Comparison of ENCODE assay signal across 15 cellular contexts in genomic region chr5:52956014-52956413, GRCh38. TPM values are rescaled to one million over a fixed set of nuclear protein-coding genes. Genes with fewer than 3 reads are reported as not detected.
DNase-seq lines count a peak whose midpoint lies in the region; ATAC-seq, FAIRE-seq and TF ChIP-seq lines count a peak whose summit lies in the region.
"Had no signal": no experiment of that assay in that cellular context is flagged by ENCODE, and none has a peak within 500 bp of the region (broad histone marks: within the 10 kb centered on the region; RNA-seq: fewer than 3 reads in every experiment).

No MANE protein-coding gene starts in this region.

- no peaks in the 10 kb centered on the region for H3K36me3 Mint-ChIP-seq in Calu3 (ENCODE audit: insufficient read depth, unreplicated experiment)
- no peaks in the 10 kb centered on the region for H3K36me3 Mint-ChIP-seq in progenitor cell of endocrine pancreas (ENCODE audit: insufficient read depth)
- H3K36me3 Mint-ChIP-seq: CD4-positive, alpha-beta memory T cell had no signal

- H3K4me3 Mint-ChIP-seq in Calu3 (ENCODE audit: low read depth, unreplicated experiment) (no peak overlapping the region), progenitor cell of endocrine pancreas (ENCODE audit: low read depth) (no peak overlapping the region)
- H3K4me3 Mint-ChIP-seq: CD4-positive, alpha-beta memory T cell had no signal

- intact Hi-C loops in Calu3 (cut with micrococcal nuclease; ENCODE audit: unreplicated experiment): no loop called here
- intact Hi-C loops in lower leg skin (cut with DNase I; ENCODE audit: low total_unique reads): no loop called here

- H3K27ac Mint-ChIP-seq in Calu3 (ENCODE audit: unreplicated experiment) (peak overlapping the region; percentile 36), progenitor cell of endocrine pancreas (peak overlapping the region; percentile 70)
- H3K27ac Mint-ChIP-seq: CD4-positive, alpha-beta memory T cell had no signal

- no peak overlapping the region for H3K4me3 ChIP-seq in lower leg skin (ENCODE audit: low read depth, poor library complexity, severe bottlenecking)
- H3K4me3 ChIP-seq: A549 had no signal

- DNase-seq in Calu3: no peak
- DNase-seq in left lobe of liver (ENCODE audit: low spot score): no peak
- no peak for DNase-seq in progenitor cell of endocrine pancreas (ENCODE audit: low spot score, unreplicated experiment)
- no peak for DNase-seq in stimulated activated CD4-positive, alpha-beta T cell treated with anti-CD3 and anti-CD28 coated beads, Interleukin-2, amount 100 ng/mL, for 48 hours
- DNase-seq in NCI-H2227 (lab: John Stamatoyannopoulos, UW; ENCODE audit: unreplicated experiment): no peak
- DNase-seq in lower leg skin (ENCODE audit: low spot score in 2 of 2): no peak
- DNase-seq in HTR-8/SVneo (ENCODE audit: insufficient read length, low spot score): no peak
- DNase-seq: BE2C; CD4-positive, alpha-beta memory T cell; DND-41; GDM1 had no signal

- no TSS peak for BruUV-seq in Calu3 (replicated peaks; lab: Mats Ljungman, UMichigan)

- TF ChIP-seq CTCF in Calu3 (IDR thresholded peaks at IDR 0.05; ENCODE audit: unreplicated experiment): no peak
- TF ChIP-seq CTCF in progenitor cell of endocrine pancreas (IDR thresholded peaks at IDR 0.05; ENCODE audit: unreplicated experiment): no peak
- no peak for TF ChIP-seq CTCF in lower leg skin (IDR thresholded peaks at IDR 0.05)

- H3K9me3 Mint-ChIP-seq in Calu3 (ENCODE audit: low read depth, unreplicated experiment): no peaks in the 10 kb centered on the region
- no peaks in the 10 kb centered on the region for H3K9me3 Mint-ChIP-seq in progenitor cell of endocrine pancreas (ENCODE audit: low read depth)

- H3K27me3 Mint-ChIP-seq in Calu3 (ENCODE audit: unreplicated experiment): no peaks in the 10 kb centered on the region
- H3K27me3 Mint-ChIP-seq in progenitor cell of endocrine pancreas: no peaks in the 10 kb centered on the region

- no peak for FAIRE-seq in HTR-8/SVneo (lab: Jason Lieb, UNC)
- FAIRE-seq: A549, GM12892 had no signal

- TF ChIP-seq POLR2A in lower leg skin (IDR thresholded peaks at IDR 0.05): no peak

- H3K4me1 Mint-ChIP-seq in Calu3 (ENCODE audit: low read depth, unreplicated experiment): peaks cover 23% of the 10 kb centered on the region
- H3K4me1 Mint-ChIP-seq in progenitor cell of endocrine pancreas (ENCODE audit: low read depth): peaks cover 18% of the 10 kb centered on the region
- H3K4me1 Mint-ChIP-seq: CD4-positive, alpha-beta memory T cell had no signal

- ATAC-seq in HG02981 (IDR thresholded peaks at IDR 0.05; ENCODE audit: unreplicated experiment) (peak; percentile 6), left lobe of liver (peak; percentile 46)
- ATAC-seq: A549, HCT116 had no signal

- WGBS in lower leg skin, 2 donors: 89 to 92% methylated on average over 4 of the region's 4 CpGs

- CTCF ChIA-PET in Calu3 (lab: Charles Lee): no interaction called here

RNA-seq across cellular contexts. Expression of gene ITGA2, which starts 33.1 kb away (rescaled TPM):
- total RNA-seq in Calu3 (2022): 91.9 and 101 TPM in 2 replicates
- total RNA-seq in left lobe of liver: 0.30 TPM
- total RNA-seq in progenitor cell of endocrine pancreas: 5.1 and 6.6 TPM in 2 replicates
- 10 to 100 TPM; 28.6 to 36.7 (median 34.1) TPM for total RNA-seq in lower leg skin
